8 cellular contexts compared by ENCODE assay signal in genomic region chr17:76681222-76682137, GRCh38. TPM values are rescaled to one million over a fixed set of nuclear protein-coding genes. Genes with fewer than 3 reads are reported as not detected.
DNase-seq lines count a peak whose midpoint lies in the region; ATAC-seq and TF ChIP-seq lines count a peak whose summit lies in the region.

No MANE protein-coding gene starts in this region.

- H3K9me3 ChIP-seq in CD8-positive, alpha-beta memory T cell (ENCODE audit: low read length), result no peaks in the 10 kb centered on the region
- no peaks in the 10 kb centered on the region for H3K9me3 ChIP-seq in Peyer's patch

- peak overlapping the region in 2 of 7 donors; percentile 61 to 85 for H3K4me3 Mint-ChIP-seq in CD8-positive, alpha-beta memory T cell
- no peak overlapping the region for H3K4me3 Mint-ChIP-seq in activated T-helper 1 cell treated with anti-CD3 and anti-CD28 coated beads, Interleukin-12 subunit alpha, Interleukin-12 subunit beta, Interleukin-2, Interleukin-4 antibody, amounts not matched to agents 30 ng/mL and 10 ng/mL and 1 ng/mL, durations not matched to agents 14 hours and 24 hours and 36 hours

- no peak overlapping the region for H3K4me3 ChIP-seq in CD8-positive, alpha-beta memory T cell (ENCODE audit: low read length)
- H3K4me3 ChIP-seq in Jurkat, Clone E6-1 (ENCODE audit: low read length), result no peak overlapping the region
- H3K4me3 ChIP-seq in Peyer's patch, result no peak overlapping the region

- H3K4me1 ChIP-seq in CD8-positive, alpha-beta memory T cell (ENCODE audit: insufficient read depth, low read length), result peaks cover 33% of the 10 kb centered on the region
- peaks cover 0 to 15% (median 0%) of the 10 kb centered on the region in 4 donors for H3K4me1 ChIP-seq in Peyer's patch

- peak; percentile 57 to 80 (median 62) for DNase-seq in CD8-positive, alpha-beta memory T cell
- peak; percentile 78 for DNase-seq in Jurkat, Clone E6-1 (ENCODE audit: low read depth, low spot score)
- DNase-seq in Peyer's patch, result peak; percentile 59 to 84 (median 78)
- peak; percentile 48 for DNase-seq in activated T-helper 1 cell treated with anti-CD3 and anti-CD28 coated beads, Interleukin-12 subunit alpha, Interleukin-12 subunit beta, Interleukin-2, Interleukin-4 antibody, amounts not matched to agents 30 ng/mL and 10 ng/mL and 1 ng/mL, durations not matched to agents 14 hours and 24 hours and 36 hours (ENCODE audit: low spot score)
- DNase-seq in fibroblast of the conjunctiva (ENCODE audit: low read depth), result peak; percentile 51
- peak; percentile 55 for DNase-seq in occipital lobe (lab: John Stamatoyannopoulos, UW)

- peaks cover 0 to 14% (median 1%) of the 10 kb centered on the region in 3 donors for H3K36me3 Mint-ChIP-seq in CD8-positive, alpha-beta memory T cell
- no peaks in the 10 kb centered on the region for H3K36me3 Mint-ChIP-seq in activated T-helper 1 cell treated with anti-CD3 and anti-CD28 coated beads, Interleukin-12 subunit alpha, Interleukin-12 subunit beta, Interleukin-2, Interleukin-4 antibody, amounts not matched to agents 30 ng/mL and 10 ng/mL and 1 ng/mL, durations not matched to agents 14 hours and 24 hours and 36 hours (ENCODE audit: low read depth)

- CTCF ChIA-PET in CD8-positive, alpha-beta memory T cell (lab: Charles Lee), result interaction anchor here (0.6 to 4.0 kb wide), 39 partner anchors 10 to 237 kb away, joined by 3 to 26 read pairs (median 4); partner anchors contain the start of genes MXRA7 and ST6GALNAC2

- H3K27ac Mint-ChIP-seq in CD8-positive, alpha-beta memory T cell, result peak overlapping the region in 7 of 8 donors; percentile 37 to 89 (median 66)
- H3K27ac Mint-ChIP-seq in activated T-helper 1 cell treated with anti-CD3 and anti-CD28 coated beads, Interleukin-12 subunit alpha, Interleukin-12 subunit beta, Interleukin-2, Interleukin-4 antibody, amounts not matched to agents 30 ng/mL and 10 ng/mL and 1 ng/mL, durations not matched to agents 14 hours and 24 hours and 36 hours, result no peak overlapping the region

- H3K9me3 Mint-ChIP-seq in CD8-positive, alpha-beta memory T cell, result no peaks in the 10 kb centered on the region
- H3K9me3 Mint-ChIP-seq in activated T-helper 1 cell treated with anti-CD3 and anti-CD28 coated beads, Interleukin-12 subunit alpha, Interleukin-12 subunit beta, Interleukin-2, Interleukin-4 antibody, amounts not matched to agents 30 ng/mL and 10 ng/mL and 1 ng/mL, durations not matched to agents 14 hours and 24 hours and 36 hours, result no peaks in the 10 kb centered on the region

- peaks cover 15 to 18% (median 18%) of the 10 kb centered on the region in 3 donors for H3K4me1 Mint-ChIP-seq in CD8-positive, alpha-beta memory T cell
- H3K4me1 Mint-ChIP-seq in activated T-helper 1 cell treated with anti-CD3 and anti-CD28 coated beads, Interleukin-12 subunit alpha, Interleukin-12 subunit beta, Interleukin-2, Interleukin-4 antibody, amounts not matched to agents 30 ng/mL and 10 ng/mL and 1 ng/mL, durations not matched to agents 14 hours and 24 hours and 36 hours (ENCODE audit: low read depth), result no peaks in the 10 kb centered on the region

- no peaks in the 10 kb centered on the region for H3K36me3 ChIP-seq in CD8-positive, alpha-beta memory T cell (ENCODE audit: insufficient read depth, low read length)
- H3K36me3 ChIP-seq in Peyer's patch, result no peaks in the 10 kb centered on the region

- TF ChIP-seq POLR2A in Peyer's patch (IDR thresholded peaks at IDR 0.05), result no peak

- intact Hi-C loops in activated T-helper 1 cell treated with anti-CD3 and anti-CD28 coated beads, Interleukin-12 subunit alpha, Interleukin-12 subunit beta, Interleukin-2, Interleukin-4 antibody, amounts not matched to agents 30 ng/mL and 10 ng/mL and 1 ng/mL, durations not matched to agents 14 hours and 24 hours and 36 hours (cut with micrococcal nuclease), result loop anchor here (1.0 kb wide), 1 partner anchor 10 kb away; no protein-coding TSS in a partner anchor

- H3K27me3 ChIP-seq in CD8-positive, alpha-beta memory T cell (ENCODE audit: insufficient read depth, low read length, poor library complexity, severe bottlenecking), result no peaks in the 10 kb centered on the region
- no peaks in the 10 kb centered on the region for H3K27me3 ChIP-seq in Peyer's patch

- no peak for ATAC-seq in GM19351 (IDR thresholded peaks at IDR 0.05; ENCODE audit: unreplicated experiment)

- H3K27ac ChIP-seq in CD8-positive, alpha-beta memory T cell (ENCODE audit: low read depth, low read length), result no peak overlapping the region
- H3K27ac ChIP-seq in Peyer's patch, result peak overlapping the region in 2 of 4 donors; percentile 9 to 27
- peak overlapping the region; percentile 56 for H3K27ac ChIP-seq in temporal lobe (ENCODE audit: low read depth, low read length)

- TF ChIP-seq CTCF in Peyer's patch (IDR thresholded peaks at IDR 0.05), result peak; percentile 21 to 85 (median 68)

- POLR2A ChIA-PET in CD8-positive, alpha-beta memory T cell (lab: Charles Lee), result interaction anchor here (0.5 to 2.0 kb wide), 3 partner anchors 10 to 1015 kb away, joined by 3 to 11 read pairs (median 3); partner anchors contain the start of genes RECQL5 and SAP30BP

- H3K27me3 Mint-ChIP-seq in CD8-positive, alpha-beta memory T cell, result no peaks in the 10 kb centered on the region
- peaks cover 8% of the 10 kb centered on the region for H3K27me3 Mint-ChIP-seq in activated T-helper 1 cell treated with anti-CD3 and anti-CD28 coated beads, Interleukin-12 subunit alpha, Interleukin-12 subunit beta, Interleukin-2, Interleukin-4 antibody, amounts not matched to agents 30 ng/mL and 10 ng/mL and 1 ng/mL, durations not matched to agents 14 hours and 24 hours and 36 hours (ENCODE audit: insufficient read depth)

RNA-seq across cellular contexts. Expression of gene MXRA7, which starts 29.3 kb away (rescaled TPM):
- 10 to 100 TPM; 27.1 to 29.1 TPM for total RNA-seq in CD8-positive, alpha-beta memory T cell
- 30.6 TPM for polyA plus RNA-seq in CD8-positive, alpha-beta memory T cell
- polyA plus RNA-seq in Jurkat, Clone E6-1 (2012; ENCODE audit: insufficient read depth, insufficient read length), result 26.3 TPM
- total RNA-seq in Peyer's patch, result 10 to 100 TPM in 3 of 4 donors, 1 to 10 TPM in 1; 9.1 to 27.3 (median 23.4) TPM
- total RNA-seq in activated T-helper 1 cell treated with anti-CD3 and anti-CD28 coated beads, Interleukin-12 subunit alpha, Interleukin-12 subunit beta, Interleukin-2, Interleukin-4 antibody, amounts not matched to agents 30 ng/mL and 10 ng/mL and 1 ng/mL, durations not matched to agents 14 hours and 24 hours and 36 hours, result 3.8 and 5.1 TPM in 2 replicates
- total RNA-seq in occipital lobe, result 34.6 TPM
- 35.7 TPM for total RNA-seq in temporal lobe

RNA-seq across cellular contexts. Expression of gene ST6GALNAC1, which starts 37.9 kb away (rescaled TPM):
- total RNA-seq in CD8-positive, alpha-beta memory T cell, result under 1 TPM in 1 of 2 experiments, not detected in 1; 0.46 TPM
- polyA plus RNA-seq in CD8-positive, alpha-beta memory T cell, result 0.28 TPM
- polyA plus RNA-seq in Jurkat, Clone E6-1 (2012; ENCODE audit: insufficient read depth, insufficient read length), result 1.2 TPM
- total RNA-seq in Peyer's patch, result 100 to 1,000 TPM in 2 of 4 donors, 10 to 100 TPM in 2; 91.6 to 135 (median 102) TPM
- total RNA-seq in activated T-helper 1 cell treated with anti-CD3 and anti-CD28 coated beads, Interleukin-12 subunit alpha, Interleukin-12 subunit beta, Interleukin-2, Interleukin-4 antibody, amounts not matched to agents 30 ng/mL and 10 ng/mL and 1 ng/mL, durations not matched to agents 14 hours and 24 hours and 36 hours, result 0.78 and 0.83 TPM in 2 replicates
- 1.7 TPM for total RNA-seq in occipital lobe
- total RNA-seq in temporal lobe, result 2.5 TPM

RNA-seq across cellular contexts. Expression of gene JMJD6, which starts 44.9 kb away (rescaled TPM):
- total RNA-seq in CD8-positive, alpha-beta memory T cell, result 10 to 100 TPM; 62.7 to 66.8 TPM
- polyA plus RNA-seq in CD8-positive, alpha-beta memory T cell, result 37.1 TPM
- 31.4 TPM for polyA plus RNA-seq in Jurkat, Clone E6-1 (2012; ENCODE audit: insufficient read depth, insufficient read length)
- total RNA-seq in Peyer's patch, result 10 to 100 TPM; 21.5 to 42.6 (median 38.8) TPM
- total RNA-seq in activated T-helper 1 cell treated with anti-CD3 and anti-CD28 coated beads, Interleukin-12 subunit alpha, Interleukin-12 subunit beta, Interleukin-2, Interleukin-4 antibody, amounts not matched to agents 30 ng/mL and 10 ng/mL and 1 ng/mL, durations not matched to agents 14 hours and 24 hours and 36 hours, result 80.5 TPM in 2 replicates
- 20.0 TPM for total RNA-seq in occipital lobe
- total RNA-seq in temporal lobe, result 24.3 TPM

RNA-seq across cellular contexts. Expression of gene METTL23, which starts 45.2 kb away (rescaled TPM):
- 10 to 100 TPM; 43.6 to 44.6 TPM for total RNA-seq in CD8-positive, alpha-beta memory T cell
- polyA plus RNA-seq in CD8-positive, alpha-beta memory T cell, result 152 TPM
- polyA plus RNA-seq in Jurkat, Clone E6-1 (2012; ENCODE audit: insufficient read depth, insufficient read length), result 46.9 TPM
- 10 to 100 TPM; 20.7 to 31.4 (median 27.0) TPM for total RNA-seq in Peyer's patch
- total RNA-seq in activated T-helper 1 cell treated with anti-CD3 and anti-CD28 coated beads, Interleukin-12 subunit alpha, Interleukin-12 subunit beta, Interleukin-2, Interleukin-4 antibody, amounts not matched to agents 30 ng/mL and 10 ng/mL and 1 ng/mL, durations not matched to agents 14 hours and 24 hours and 36 hours, result 35.5 and 38.2 TPM in 2 replicates
- total RNA-seq in occipital lobe, result 17.8 TPM
- total RNA-seq in temporal lobe, result 12.0 TPM

RNA-seq across cellular contexts. Expression of gene SRSF2, which starts 55.7 kb away (rescaled TPM):
- 100 to 1,000 TPM; 626 to 630 TPM for total RNA-seq in CD8-positive, alpha-beta memory T cell
- polyA plus RNA-seq in CD8-positive, alpha-beta memory T cell, result 111 TPM
- 521 TPM for polyA plus RNA-seq in Jurkat, Clone E6-1 (2012; ENCODE audit: insufficient read depth, insufficient read length)
- total RNA-seq in Peyer's patch (100 to 1,000 TPM; 185 to 403 (median 242) TPM), occipital lobe (87.7 TPM), temporal lobe (61.2 TPM)
- total RNA-seq in activated T-helper 1 cell treated with anti-CD3 and anti-CD28 coated beads, Interleukin-12 subunit alpha, Interleukin-12 subunit beta, Interleukin-2, Interleukin-4 antibody, amounts not matched to agents 30 ng/mL and 10 ng/mL and 1 ng/mL, durations not matched to agents 14 hours and 24 hours and 36 hours, result 535 and 541 TPM in 2 replicates

Comparison
In these comparisons a context has a peak if more than half of its experiments do, and no peak if none do; other contexts are left out.
1. RNA of gene ST6GALNAC1, which starts 37.9 kb away (total RNA-seq): 91.6 to 135 TPM in Peyer's patch; 2.5 TPM in temporal lobe (single experiment), 1.7 TPM in occipital lobe (single experiment), 0.78 to 0.83 TPM in activated T-helper 1 cell treated with anti-CD3 and anti-CD28 coated beads, Interleukin-12 subunit alpha, Interleukin-12 subunit beta, Interleukin-2, Interleukin-4 antibody, amounts not matched to agents 30 ng/mL and 10 ng/mL and 1 ng/mL, durations not matched to agents 14 hours and 24 hours and 36 hours and 0.46 TPM in CD8-positive, alpha-beta memory T cell; every median in the first group is over 10 times any median in the second.
2. Peak in every context shown above with its lines, with median percentiles within 50 percentile points of each other: DNase-seq.